Comparison of ENCODE assay signal across 6 cellular contexts in genomic region chr7:100895956-100896742, GRCh38. TPM values are rescaled to one million over a fixed set of nuclear protein-coding genes. Genes with fewer than 3 reads are reported as not detected.
A peak's percentile ranks its signal among the peaks of the same experiment; 100 is the strongest.
DNase-seq lines count a peak whose midpoint lies in the region; ATAC-seq, FAIRE-seq and TF ChIP-seq lines count a peak whose summit lies in the region.

No MANE protein-coding gene starts in this region.

- TF ChIP-seq CTCF in astrocyte (IDR thresholded peaks at IDR 0.05; ENCODE audit: insufficient read depth, low read depth, low read length) = no peak

- H3K27me3 Mint-ChIP-seq in astrocyte (ENCODE audit: low read depth, unreplicated experiment) = peaks cover 27% of the 10 kb centered on the region
- H3K27me3 Mint-ChIP-seq in naive thymus-derived CD4-positive, alpha-beta T cell = peaks cover 45 to 59% (median 48%) of the 10 kb centered on the region in 5 donors

- peak overlapping the region; percentile 86 for H3K27ac Mint-ChIP-seq in astrocyte (ENCODE audit: unreplicated experiment)
- peak overlapping the region in 8 of 9 donors; percentile 16 to 74 (median 46) for H3K27ac Mint-ChIP-seq in naive thymus-derived CD4-positive, alpha-beta T cell

- no peak overlapping the region for H3K9ac ChIP-seq in astrocyte (ENCODE audit: low read length)

- H3K36me3 Mint-ChIP-seq in astrocyte (ENCODE audit: low read depth, unreplicated experiment) = no peaks in the 10 kb centered on the region
- no peaks in the 10 kb centered on the region for H3K36me3 Mint-ChIP-seq in naive thymus-derived CD4-positive, alpha-beta T cell

- peaks cover 2% of the 10 kb centered on the region for H3K9me3 Mint-ChIP-seq in astrocyte (ENCODE audit: unreplicated experiment)
- peaks cover 0 to 2% (median 0%) of the 10 kb centered on the region in 11 donors for H3K9me3 Mint-ChIP-seq in naive thymus-derived CD4-positive, alpha-beta T cell

- H3K4me3 Mint-ChIP-seq in astrocyte (ENCODE audit: unreplicated experiment) = peak overlapping the region; percentile 88
- H3K4me3 Mint-ChIP-seq in naive thymus-derived CD4-positive, alpha-beta T cell = peak overlapping the region; percentile 81 to 95 (median 86)

- CTCF ChIA-PET in naive thymus-derived CD4-positive, alpha-beta T cell (lab: Charles Lee) = interaction anchor here (1.8 kb wide), 1 partner anchor 163 kb away, joined by 7 read pairs; no protein-coding TSS in a partner anchor

- H3K79me2 ChIP-seq in astrocyte (ENCODE audit: insufficient read depth, low read length) = no peaks in the 10 kb centered on the region

- intact Hi-C loops in naive thymus-derived CD4-positive, alpha-beta T cell (cut with micrococcal nuclease) = loop anchor here (1.0 to 5.0 kb wide), 6 partner anchors 71 to 387 kb away; partner anchors contain the start of gene MUC12 (in 1 of the 2)

- FAIRE-seq in astrocyte (lab: Jason Lieb, UNC) = no peak

- peak; percentile 21 for ATAC-seq in naive thymus-derived CD4-positive, alpha-beta T cell
- ATAC-seq in GM18520 (IDR thresholded peaks at IDR 0.05; ENCODE audit: unreplicated experiment) = no peak

- POLR2A ChIA-PET in naive thymus-derived CD4-positive, alpha-beta T cell (lab: Charles Lee) = no interaction called here

- no peaks in the 10 kb centered on the region for H3K9me3 ChIP-seq in astrocyte (ENCODE audit: insufficient read depth, low read depth, low read length)
- H3K9me3 ChIP-seq in naive thymus-derived CD4-positive, alpha-beta T cell (ENCODE audit: control insufficient read depth in 2 of 3, low read length in 3 of 3) = no peaks in the 10 kb centered on the region

- H4K20me1 ChIP-seq in astrocyte (ENCODE audit: insufficient read depth, low read length) = no peaks in the 10 kb centered on the region

- H3K4me3 ChIP-seq in astrocyte (ENCODE audit: insufficient read depth, low read depth, low read length) = peak overlapping the region; percentile 29
- H3K4me3 ChIP-seq in naive thymus-derived CD4-positive, alpha-beta T cell (ENCODE audit: low read length) = peak overlapping the region; percentile 28

- H3K4me1 ChIP-seq in astrocyte (ENCODE audit: insufficient read depth, low read length) = peaks cover 16% of the 10 kb centered on the region
- H3K4me1 ChIP-seq in naive thymus-derived CD4-positive, alpha-beta T cell (ENCODE audit: control insufficient read depth in 2 of 2, insufficient read depth in 2 of 2, low read length in 2 of 2) = peaks cover 8 to 11% of the 10 kb centered on the region in 2 donors

- H2AFZ ChIP-seq in astrocyte (ENCODE audit: low read depth, low read length) = no peak overlapping the region

- H3K27me3 ChIP-seq in astrocyte (ENCODE audit: insufficient read depth, low read length) = peaks cover 10% of the 10 kb centered on the region
- peaks cover 8 to 10% of the 10 kb centered on the region in 2 donors for H3K27me3 ChIP-seq in naive thymus-derived CD4-positive, alpha-beta T cell (ENCODE audit: control insufficient read depth in 2 of 2, insufficient read depth in 2 of 2, low read length in 2 of 2)

- H3K4me2 ChIP-seq in astrocyte (ENCODE audit: low read length) = peak overlapping the region; percentile 70

- no peak overlapping the region for H3K27ac ChIP-seq in astrocyte (ENCODE audit: low read depth, low read length)
- no peak overlapping the region for H3K27ac ChIP-seq in naive thymus-derived CD4-positive, alpha-beta T cell (ENCODE audit: low read depth, low read length)

- no peaks in the 10 kb centered on the region for H3K36me3 ChIP-seq in astrocyte (ENCODE audit: insufficient read depth, low read length)
- no peaks in the 10 kb centered on the region for H3K36me3 ChIP-seq in naive thymus-derived CD4-positive, alpha-beta T cell (ENCODE audit: control insufficient read depth in 2 of 3, insufficient read depth in 3 of 3, low read length in 3 of 3)

- peak in 2 of 3 experiments; percentile 61 to 64 for DNase-seq in NCI-H1417 (lab: John Stamatoyannopoulos, UW)
- no peak for DNase-seq in NCI-H1417 treated with DMSO at 0.1 percent for 48 hours (lab: John Stamatoyannopoulos, UW)
- no peak for DNase-seq in astrocyte (ENCODE audit: low read depth)
- DNase-seq in naive thymus-derived CD4-positive, alpha-beta T cell = peak in 2 of 9 donors; percentile 28 to 32
- no peak for DNase-seq in A172 (ENCODE audit: low spot score)

- H3K4me1 Mint-ChIP-seq in astrocyte (ENCODE audit: low read depth, unreplicated experiment) = peaks cover 12% of the 10 kb centered on the region
- peaks cover 6 to 20% (median 11%) of the 10 kb centered on the region in 7 donors for H3K4me1 Mint-ChIP-seq in naive thymus-derived CD4-positive, alpha-beta T cell

RNA-seq across cellular contexts. Expression of gene ACHE, which starts 0.5 kb away (rescaled TPM):
- total RNA-seq in astrocyte = 12.1 and 18.9 TPM in 2 replicates
- total RNA-seq in naive thymus-derived CD4-positive, alpha-beta T cell = under 1 TPM in 3 of 5 experiments, not detected in 2; 0.11 to 0.32 (median 0.22) TPM
- polyA plus RNA-seq in naive thymus-derived CD4-positive, alpha-beta T cell = not detected
- 1.5 and 2.8 TPM in 2 replicates for total RNA-seq in A172 (2014; rRNA removed; shearing (Covaris generic))

RNA-seq across cellular contexts. Expression of gene UFSP1, which starts 6.6 kb away (rescaled TPM):
- total RNA-seq in astrocyte = 2.7 and 3.3 TPM in 2 replicates
- 10 to 100 TPM in 1 of 5 experiments, 1 to 10 TPM in 4; 2.1 to 11.1 (median 3.5) TPM for total RNA-seq in naive thymus-derived CD4-positive, alpha-beta T cell
- 1 to 10 TPM in 1 of 2 donors, under 1 TPM in 1; 0.99 to 1.9 TPM for polyA plus RNA-seq in naive thymus-derived CD4-positive, alpha-beta T cell
- total RNA-seq in A172 (2014; rRNA removed; shearing (Covaris generic)) = 1.8 and 3.3 TPM in 2 replicates

RNA-seq across cellular contexts. Expression of gene SRRT, which starts 21.2 kb away (rescaled TPM):
- total RNA-seq in astrocyte = 112 and 118 TPM in 2 replicates
- total RNA-seq in naive thymus-derived CD4-positive, alpha-beta T cell = 100 to 1,000 TPM; 212 to 271 (median 261) TPM
- polyA plus RNA-seq in naive thymus-derived CD4-positive, alpha-beta T cell = 10 to 100 TPM; 43.6 to 64.4 TPM
- total RNA-seq in A172 (2014; rRNA removed; shearing (Covaris generic)) = 78.3 and 86.7 TPM in 2 replicates

RNA-seq across cellular contexts. Expression of gene TRIP6, which starts 29.0 kb away (rescaled TPM):
- 86.9 and 99.9 TPM in 2 replicates for total RNA-seq in astrocyte
- total RNA-seq in naive thymus-derived CD4-positive, alpha-beta T cell = 10 to 100 TPM in 4 of 5 experiments, 1 to 10 TPM in 1; 8.0 to 28.1 (median 10.4) TPM
- polyA plus RNA-seq in naive thymus-derived CD4-positive, alpha-beta T cell = 1 to 10 TPM; 3.4 to 3.9 TPM
- total RNA-seq in A172 (2014; rRNA removed; shearing (Covaris generic)) = 157 and 180 TPM in 2 replicates

RNA-seq across cellular contexts. Expression of gene SLC12A9, which starts 43.6 kb away (rescaled TPM):
- 26.7 and 30.5 TPM in 2 replicates for total RNA-seq in astrocyte
- 10 to 100 TPM; 50.4 to 78.6 (median 62.7) TPM for total RNA-seq in naive thymus-derived CD4-positive, alpha-beta T cell
- 1 to 10 TPM; 5.0 to 7.8 TPM for polyA plus RNA-seq in naive thymus-derived CD4-positive, alpha-beta T cell
- 9.6 and 12.4 TPM in 2 replicates for total RNA-seq in A172 (2014; rRNA removed; shearing (Covaris generic))

Comparison
In these comparisons a context has a peak if more than half of its experiments do, and no peak if none do; other contexts are left out.
1. DNase-seq: peak in NCI-H1417 (2 of 3); none in NCI-H1417 treated with DMSO at 0.1 percent for 48 hours (single experiment), astrocyte (single experiment) and A172 (single experiment).